ENCODE assay signal across 12 cellular contexts in genomic region chr6:118844915-118845314, GRCh38. TPM values are rescaled to one million over a fixed set of nuclear protein-coding genes. Genes with fewer than 3 reads are reported as not detected.
A peak's percentile ranks its signal among the peaks of the same experiment; 100 is the strongest.
DNase-seq lines count a peak whose midpoint lies in the region; ATAC-seq, FAIRE-seq and TF ChIP-seq lines count a peak whose summit lies in the region.
"Had no signal": no experiment of that assay in that cellular context is flagged by ENCODE, and none has a peak within 500 bp of the region (broad histone marks: within the 10 kb centered on the region; RNA-seq: fewer than 3 reads in every experiment).

No MANE protein-coding gene starts in this region.

- DNase-seq in GM12891 (ENCODE audit: insufficient read length, low spot score) (no peak), GM19240 (ENCODE audit: insufficient read length, low spot score) (peak; percentile 17), head of caudate nucleus (no peak), cardiac septum (ENCODE audit: low spot score) (no peak)
- no peak for DNase-seq in activated CD4-positive, alpha-beta memory T cell treated with anti-CD3 and anti-CD28 coated beads, Interleukin-2, amount 10 ng/mL, durations not matched to agents 7 days and 5 days
- no peak for DNase-seq in naive thymus-derived CD8-positive, alpha-beta T cell
- DNase-seq: esophagus squamous epithelium, left colon, NCI-H526, right lobe of liver had no signal

- ATAC-seq in HG02885 (IDR thresholded peaks at IDR 0.05; ENCODE audit: poor library complexity, unreplicated experiment), result peak; percentile 67
- no peak for ATAC-seq in naive thymus-derived CD8-positive, alpha-beta T cell
- no peak for ATAC-seq in HG03159 (IDR thresholded peaks at IDR 0.05; ENCODE audit: unreplicated experiment)
- ATAC-seq: right lobe of liver had no signal

- CTCF ChIA-PET in activated CD4-positive, alpha-beta memory T cell treated with anti-CD3 and anti-CD28 coated beads, Interleukin-2, amount 10 ng/mL, durations not matched to agents 7 days and 5 days (lab: Charles Lee), result interaction anchor here (0.6 to 2.1 kb wide), 7 partner anchors 18 to 56 kb away, joined by 3 to 15 read pairs (median 3); partner anchors contain the start of gene ASF1A

- peak; percentile 70 for FAIRE-seq in GM12891 (lab: Jason Lieb, UNC)

- peak overlapping the region; percentile 38 for H3K4me3 Mint-ChIP-seq in activated CD4-positive, alpha-beta memory T cell treated with anti-CD3 and anti-CD28 coated beads, Interleukin-2, amount 10 ng/mL, durations not matched to agents 7 days and 5 days
- H3K4me3 Mint-ChIP-seq in naive thymus-derived CD8-positive, alpha-beta T cell, result no peak overlapping the region

- TF ChIP-seq POLR2A in GM12891 (IDR thresholded peaks at IDR 0.05; ENCODE audit: low read depth, low read length), result no peak

- H3K9me3 Mint-ChIP-seq in activated CD4-positive, alpha-beta memory T cell treated with anti-CD3 and anti-CD28 coated beads, Interleukin-2, amount 10 ng/mL, durations not matched to agents 7 days and 5 days, result peaks cover 2% of the 10 kb centered on the region
- no peaks in the 10 kb centered on the region for H3K9me3 Mint-ChIP-seq in naive thymus-derived CD8-positive, alpha-beta T cell

- H3K27ac Mint-ChIP-seq in activated CD4-positive, alpha-beta memory T cell treated with anti-CD3 and anti-CD28 coated beads, Interleukin-2, amount 10 ng/mL, durations not matched to agents 7 days and 5 days, result peak overlapping the region; percentile 63
- peak overlapping the region in 1 of 10 donors; percentile 18 for H3K27ac Mint-ChIP-seq in naive thymus-derived CD8-positive, alpha-beta T cell

- H3K4me1 Mint-ChIP-seq in activated CD4-positive, alpha-beta memory T cell treated with anti-CD3 and anti-CD28 coated beads, Interleukin-2, amount 10 ng/mL, durations not matched to agents 7 days and 5 days, result peaks cover 25% of the 10 kb centered on the region
- H3K4me1 Mint-ChIP-seq in naive thymus-derived CD8-positive, alpha-beta T cell, result peaks cover 5 to 13% (median 12%) of the 10 kb centered on the region in 4 donors

- intact Hi-C loops in head of caudate nucleus (cut with DNase I) (no loop called here), cardiac septum (cut with DNase I) (no loop called here)

- POLR2A ChIA-PET in activated CD4-positive, alpha-beta memory T cell treated with anti-CD3 and anti-CD28 coated beads, Interleukin-2, amount 10 ng/mL, durations not matched to agents 7 days and 5 days (lab: Charles Lee), result interaction anchor here (0.8 to 3.6 kb wide), 8 partner anchors 32 to 136 kb away, joined by 3 to 36 read pairs (median 6); partner anchors contain the start of gene ASF1A
- POLR2A ChIA-PET in naive thymus-derived CD8-positive, alpha-beta T cell (lab: Charles Lee), result interaction anchor here (1.1 kb wide), 1 partner anchor 50 kb away, joined by 3 read pairs; the partner anchor contains the start of gene ASF1A

- H3K36me3 Mint-ChIP-seq in activated CD4-positive, alpha-beta memory T cell treated with anti-CD3 and anti-CD28 coated beads, Interleukin-2, amount 10 ng/mL, durations not matched to agents 7 days and 5 days (ENCODE audit: low read depth), result peaks cover 29% of the 10 kb centered on the region
- peaks cover 0 to 16% (median 11%) of the 10 kb centered on the region in 3 donors for H3K36me3 Mint-ChIP-seq in naive thymus-derived CD8-positive, alpha-beta T cell

- no peaks in the 10 kb centered on the region for H3K27me3 Mint-ChIP-seq in activated CD4-positive, alpha-beta memory T cell treated with anti-CD3 and anti-CD28 coated beads, Interleukin-2, amount 10 ng/mL, durations not matched to agents 7 days and 5 days
- H3K27me3 Mint-ChIP-seq in naive thymus-derived CD8-positive, alpha-beta T cell, result no peaks in the 10 kb centered on the region

TF ChIP-seq in GM12891, 5 proteins besides CTCF, POLR2A, EP300 and RAD21:
- TF ChIP-seq TAF1 (IDR thresholded peaks at IDR 0.05; ENCODE audit: low read depth, low read length) (no peak), PAX5 (IDR thresholded peaks at IDR 0.05; ENCODE audit: insufficient read depth, low read length, severe bottlenecking) (no peak), SPI1 (IDR thresholded peaks at IDR 0.05; ENCODE audit: low read depth, low read length) (no peak), POU2F2 (IDR thresholded peaks at IDR 0.05; ENCODE audit: low read depth, low read length) (no peak), POLR2AphosphoS5 (IDR thresholded peaks at IDR 0.05; ENCODE audit: low read depth, low read length) (no peak)

RNA-seq across cellular contexts. Expression of gene ASF1A, which starts 49.0 kb away (rescaled TPM):
- 12.2 TPM for polyA plus RNA-seq in GM12891 (2012; ENCODE audit: low read depth, missing spikeins)
- 10 to 100 TPM; 55.7 to 59.8 TPM for total RNA-seq in activated CD4-positive, alpha-beta memory T cell treated with anti-CD3 and anti-CD28 coated beads, Interleukin-2, amount 10 ng/mL, durations not matched to agents 7 days and 5 days
- total RNA-seq in naive thymus-derived CD8-positive, alpha-beta T cell, result 10 to 100 TPM; 61.2 to 70.9 TPM
- 10 to 100 TPM; 45.3 to 58.8 (median 47.7) TPM for polyA plus RNA-seq in naive thymus-derived CD8-positive, alpha-beta T cell
- 18.8 TPM for total RNA-seq in cardiac septum
